In the genomic region with DNA sequence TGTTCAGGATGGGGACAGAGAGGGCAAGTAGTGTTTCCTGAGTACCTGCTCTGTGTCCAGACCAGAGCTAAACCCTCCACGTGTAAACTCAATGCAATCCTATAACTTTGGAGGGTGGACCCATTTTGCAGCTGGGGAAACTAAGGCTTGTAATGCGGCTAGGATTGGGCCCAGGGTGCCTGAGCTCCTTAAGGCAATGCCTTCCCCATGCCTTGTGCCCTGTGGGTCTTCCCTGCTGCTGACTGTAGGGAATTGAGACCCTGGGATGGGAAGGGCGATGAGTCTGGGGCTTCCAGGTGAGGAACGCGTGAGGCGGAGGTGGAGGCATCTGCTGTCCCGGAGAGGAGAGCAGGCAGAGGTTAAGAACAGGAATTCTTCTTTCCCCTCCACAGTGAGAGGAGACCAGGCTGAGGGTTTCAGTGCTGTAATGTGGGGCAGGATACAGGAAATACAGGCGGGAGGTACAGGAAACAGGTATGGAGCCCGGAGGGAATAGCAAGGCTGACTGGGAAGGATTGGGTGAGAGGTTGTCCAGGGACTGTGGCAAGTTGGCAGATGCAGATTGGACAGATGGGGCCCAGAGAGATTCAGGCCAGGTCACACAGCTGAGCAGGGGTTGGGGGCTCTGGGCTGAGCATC, we compare ENCODE assay signal across 14 cellular contexts. TPM values are rescaled to one million over a fixed set of nuclear protein-coding genes. Genes with fewer than 3 reads are reported as not detected.
A peak's percentile ranks its signal among the peaks of the same experiment; 100 is the strongest.
DNase-seq lines count a peak whose midpoint lies in the region; ATAC-seq and TF ChIP-seq lines count a peak whose summit lies in the region.
"Had no signal": no experiment of that assay in that cellular context is flagged by ENCODE, and none has a peak within 500 bp of the region (broad histone marks: within the 10 kb centered on the region; RNA-seq: fewer than 3 reads in every experiment).

No MANE protein-coding gene starts in this region.

- intact Hi-C loops in OCI-LY7 (cut with micrococcal nuclease; ENCODE audit: unreplicated experiment) = no loop called here

- H3K9me2 ChIP-seq in SK-N-SH (no peaks in the 10 kb centered on the region), OCI-LY7 (ENCODE audit: insufficient read depth, low read length) (no peaks in the 10 kb centered on the region)

- no peak overlapping the region for H2AFZ ChIP-seq in SK-N-SH (ENCODE audit: low read depth)
- peak overlapping the region; percentile 79 for H2AFZ ChIP-seq in OCI-LY7 (ENCODE audit: low read length)
- H2AFZ ChIP-seq in neural progenitor cell (replicated peaks) = no peak overlapping the region

- H3K4me1 Mint-ChIP-seq in effector memory CD8-positive, alpha-beta T cell (ENCODE audit: low read depth in 2 of 2) = peaks cover 21 to 24% of the 10 kb centered on the region in 2 donors
- H3K4me1 Mint-ChIP-seq in neural progenitor cell = peaks cover 18% of the 10 kb centered on the region

- no peak for TF ChIP-seq RAD21 in SK-N-SH (IDR thresholded peaks at IDR 0.05; ENCODE audit: low read length)

- peak overlapping the region; percentile 44 to 92 for H3K27ac Mint-ChIP-seq in effector memory CD8-positive, alpha-beta T cell
- H3K27ac Mint-ChIP-seq in neural progenitor cell = no peak overlapping the region

- H3K79me2 ChIP-seq in SK-N-SH (ENCODE audit: insufficient read depth) (no peaks in the 10 kb centered on the region), OCI-LY7 (ENCODE audit: insufficient read depth, low read depth, low read length) (no peaks in the 10 kb centered on the region), neural progenitor cell (ENCODE audit: low read depth) (no peaks in the 10 kb centered on the region)

- CTCF ChIA-PET in SK-N-SH (lab: Yijun Ruan, JAX) (interaction anchor here (0.8 kb wide), 1 partner anchor 23 kb away, joined by 4 read pairs; no protein-coding TSS in a partner anchor), OCI-LY7 (lab: Charles Lee; ENCODE audit: unreplicated experiment) (no interaction called here)

- H3K9ac ChIP-seq in SK-N-SH (no peak overlapping the region), neural progenitor cell (no peak overlapping the region)

- H3K36me3 ChIP-seq in SK-N-SH (replicated peaks in 1 of 2; ENCODE audit: control insufficient read depth in 1 of 2, insufficient read depth in 2 of 2, low read length in 1 of 2) (no peaks in the 10 kb centered on the region), OCI-LY7 (ENCODE audit: insufficient read depth, low read length) (no peaks in the 10 kb centered on the region), neural progenitor cell (no peaks in the 10 kb centered on the region)
- H3K36me3 ChIP-seq: HAP-1 had no signal

- H3K9me3 Mint-ChIP-seq in effector memory CD8-positive, alpha-beta T cell = no peaks in the 10 kb centered on the region
- H3K9me3 Mint-ChIP-seq in neural progenitor cell = no peaks in the 10 kb centered on the region
- H3K9me3 Mint-ChIP-seq: type B pancreatic cell had no signal

- DNase-seq in SK-N-SH = peak; percentile 1
- no peak for DNase-seq in OCI-LY7 (ENCODE audit: low spot score)
- DNase-seq in effector memory CD8-positive, alpha-beta T cell = no peak
- no peak for DNase-seq in neural progenitor cell (ENCODE audit: low spot score)
- no peak for DNase-seq in EL
- DNase-seq: 8988T, NCI-H1105, NCI-H446 treated with DMSO at 0.1 percent for 48 hours had no signal

- no peaks in the 10 kb centered on the region for H3K27me3 Mint-ChIP-seq in effector memory CD8-positive, alpha-beta T cell
- H3K27me3 Mint-ChIP-seq in neural progenitor cell (ENCODE audit: insufficient read depth, low read depth) = peaks cover 3% of the 10 kb centered on the region
- H3K27me3 Mint-ChIP-seq: type B pancreatic cell had no signal

- H3K27me3 ChIP-seq in SK-N-SH (ENCODE audit: insufficient read depth) = no peaks in the 10 kb centered on the region
- no peaks in the 10 kb centered on the region for H3K27me3 ChIP-seq in neural progenitor cell

- peaks cover 6% of the 10 kb centered on the region for H3F3A ChIP-seq in SK-N-SH (replicated peaks; ENCODE audit: insufficient read depth)
- no peaks in the 10 kb centered on the region for H3F3A ChIP-seq in neural progenitor cell (ENCODE audit: low read depth)

- peak; percentile 10; the same call in 1 of the 2 replicates for TF ChIP-seq CTCF in SK-N-SH (IDR thresholded peaks at IDR 0.05)
- TF ChIP-seq CTCF in OCI-LY7 (conservative IDR thresholded peaks at IDR 0.05; ENCODE audit: low read length) = peak; percentile 42; the same call in 1 of the 2 replicates
- no peak for TF ChIP-seq CTCF in neural progenitor cell (IDR thresholded peaks at IDR 0.05)

- TF ChIP-seq EP300 in SK-N-SH (IDR thresholded peaks at IDR 0.05; ENCODE audit: borderline replicate concordance in 1 of 2, low read depth in 1 of 2, low read length in 1 of 2) = no peak

- H3K36me3 Mint-ChIP-seq in effector memory CD8-positive, alpha-beta T cell (ENCODE audit: insufficient read depth) = peaks cover 3% of the 10 kb centered on the region
- H3K36me3 Mint-ChIP-seq in neural progenitor cell = peaks cover 4% of the 10 kb centered on the region
- H3K36me3 Mint-ChIP-seq: type B pancreatic cell had no signal

- H3K4me2 ChIP-seq in SK-N-SH = no peak overlapping the region
- H3K4me2 ChIP-seq in OCI-LY7 (ENCODE audit: low read length) = peak overlapping the region; percentile 76; the same call in 1 of the 2 replicates
- no peak overlapping the region for H3K4me2 ChIP-seq in neural progenitor cell

- no peaks in the 10 kb centered on the region for H3K9me3 ChIP-seq in SK-N-SH
- H3K9me3 ChIP-seq in OCI-LY7 (ENCODE audit: low read length) = no peaks in the 10 kb centered on the region
- H3K9me3 ChIP-seq in neural progenitor cell (ENCODE audit: low read depth) = no peaks in the 10 kb centered on the region
- H3K9me3 ChIP-seq: HAP-1 had no signal

- ATAC-seq in SK-N-SH treated with all-trans-retinoic acid at 6 μM for 48 hours (no peak), GM21619 (IDR thresholded peaks at IDR 0.05; ENCODE audit: unreplicated experiment) (no peak), GM21723 (IDR thresholded peaks at IDR 0.05; ENCODE audit: unreplicated experiment) (no peak)
- no peak for ATAC-seq in effector memory CD8-positive, alpha-beta T cell (replicated peaks)

- POLR2A ChIA-PET in SK-N-SH (lab: Yijun Ruan, JAX) = no interaction called here
- POLR2A ChIA-PET in OCI-LY7 (lab: Charles Lee) = interaction anchor here (0.6 kb wide), 1 partner anchor 22 kb away, joined by 9 read pairs; no protein-coding TSS in a partner anchor

- H3K27ac ChIP-seq in SK-N-SH (ENCODE audit: low read depth in 2 of 2, low read length in 1 of 2) = no peak overlapping the region
- H3K27ac ChIP-seq in OCI-LY7 (ENCODE audit: low read depth, low read length, poor library complexity, severe bottlenecking) = no peak overlapping the region
- no peak overlapping the region for H3K27ac ChIP-seq in neural progenitor cell

- WGBS in SK-N-SH (ENCODE audit: low lambda C conversion rate) = 99% methylated on average over 8 of the region's 9 CpGs

- no peaks in the 10 kb centered on the region; a peak in 1 of 4 replicates for H3K4me1 ChIP-seq in SK-N-SH (ENCODE audit: control insufficient read depth in 1 of 2, insufficient read depth in 2 of 2, low read depth in 1 of 2, low read length in 1 of 2)
- peaks cover 26% of the 10 kb centered on the region for H3K4me1 ChIP-seq in OCI-LY7 (ENCODE audit: insufficient read depth, low read length, poor library complexity, severe bottlenecking)
- H3K4me1 ChIP-seq in neural progenitor cell = peaks cover 8% of the 10 kb centered on the region

- H3K4me3 Mint-ChIP-seq in effector memory CD8-positive, alpha-beta T cell = peak overlapping the region; percentile 51 to 80
- H3K4me3 Mint-ChIP-seq in neural progenitor cell = peak overlapping the region; percentile 9

- H3K4me3 ChIP-seq in SK-N-SH (ENCODE audit: low read depth in 2 of 2, low read length in 1 of 2) (no peak overlapping the region), OCI-LY7 (ENCODE audit: low read depth, low read length, poor library complexity, severe bottlenecking) (no peak overlapping the region), neural progenitor cell (no peak overlapping the region)

- BruUV-seq in OCI-LY7 (replicated peaks; lab: Mats Ljungman, UMichigan) = no TSS peak

- H4K20me1 ChIP-seq in SK-N-SH (ENCODE audit: insufficient read depth) = no peaks in the 10 kb centered on the region; the same call in 1 of the 2 replicates
- H4K20me1 ChIP-seq in OCI-LY7 (ENCODE audit: insufficient read depth, low read length) = no peaks in the 10 kb centered on the region
- peaks cover 11% of the 10 kb centered on the region for H4K20me1 ChIP-seq in neural progenitor cell (ENCODE audit: low read depth)

TF ChIP-seq in SK-N-SH treated with all-trans-retinoic acid at 6 μM for 48 hours, 23 proteins besides CTCF, POLR2A, EP300 and RAD21 (continues in another document):
- TF ChIP-seq ZFP30 (CRISPR knock-in tag; IDR thresholded peaks at IDR 0.05) = no peak
- no peak for TF ChIP-seq GLIS3 (CRISPR knock-in tag; IDR thresholded peaks at IDR 0.05)

RNA-seq across cellular contexts. Expression of gene SLC27A1, which starts 19.2 kb away (rescaled TPM):
- polyA plus RNA-seq in SK-N-SH (2012; rRNA removed) = 15.0 and 16.8 TPM in 2 replicates
- polyA plus RNA-seq in SK-N-SH (2012; cell fraction: cytosol; rRNA removed) = 4.7 and 8.1 TPM in 2 replicates
- polyA plus RNA-seq in SK-N-SH (2012; cell fraction: nucleus; rRNA removed) = 57.5 and 73.2 TPM in 2 replicates
- 2.5 and 3.3 TPM in 2 replicates for total RNA-seq in OCI-LY7 (2014; rRNA removed; shearing (Covaris generic))
- total RNA-seq in OCI-LY7 (2022) = 2.7 and 3.2 TPM in 2 replicates
- total RNA-seq in neural progenitor cell (ENCODE audit: low replicate concordance) = 13.9 and 22.4 TPM in 2 replicates

RNA-seq across cellular contexts. Expression of gene PGLS, which starts 21.9 kb away (rescaled TPM):
- 59.9 and 73.3 TPM in 2 replicates for polyA plus RNA-seq in SK-N-SH (2012; rRNA removed)
- 28.3 and 43.7 TPM in 2 replicates for polyA plus RNA-seq in SK-N-SH (2012; cell fraction: cytosol; rRNA removed)
- 75.1 and 114 TPM in 2 replicates for polyA plus RNA-seq in SK-N-SH (2012; cell fraction: nucleus; rRNA removed)
- 86.5 and 107 TPM in 2 replicates for total RNA-seq in OCI-LY7 (2014; rRNA removed; shearing (Covaris generic))
- 146 and 158 TPM in 2 replicates for total RNA-seq in OCI-LY7 (2022)
- total RNA-seq in neural progenitor cell (ENCODE audit: low replicate concordance) = 22.8 and 86.0 TPM in 2 replicates

RNA-seq across cellular contexts. Expression of gene NXNL1, which starts 28.8 kb away (rescaled TPM):
- not detected in 2 replicates for polyA plus RNA-seq in SK-N-SH (2012; rRNA removed)
- not detected in 2 replicates for polyA plus RNA-seq in SK-N-SH (2012; cell fraction: cytosol; rRNA removed)
- polyA plus RNA-seq in SK-N-SH (2012; cell fraction: nucleus; rRNA removed) = not detected in 2 replicates
- total RNA-seq in OCI-LY7 (2014; rRNA removed; shearing (Covaris generic)) = not detected in 2 replicates
- total RNA-seq in OCI-LY7 (2022) (not detected in 2 replicates), neural progenitor cell (ENCODE audit: low replicate concordance) (not detected in 2 replicates)
- total RNA-seq: bronchial epithelial cell had no signal

RNA-seq across cellular contexts. Expression of gene TMEM221, which starts 41.0 kb away (rescaled TPM):
- 0.41 and 0.62 TPM in 2 replicates for polyA plus RNA-seq in SK-N-SH (2012; rRNA removed)
- 0.22 and 0.30 TPM in 2 replicates for polyA plus RNA-seq in SK-N-SH (2012; cell fraction: cytosol; rRNA removed)
- polyA plus RNA-seq in SK-N-SH (2012; cell fraction: nucleus; rRNA removed) = 0.56 and 0.60 TPM in 2 replicates
- total RNA-seq in OCI-LY7 (2014; rRNA removed; shearing (Covaris generic)) = not detected in 2 replicates
- total RNA-seq in OCI-LY7 (2022) (not detected in 2 replicates), neural progenitor cell (ENCODE audit: low replicate concordance) (0.17 and 2.2 TPM in 2 replicates)
- total RNA-seq: bronchial epithelial cell had no signal
